In genomic region chr12:57897296-57897974, GRCh38 we compare ENCODE assay signal across 9 cellular contexts. TPM values are rescaled to one million over a fixed set of nuclear protein-coding genes. Genes with fewer than 3 reads are reported as not detected.
DNase-seq lines count a peak whose midpoint lies in the region; ATAC-seq and TF ChIP-seq lines count a peak whose summit lies in the region.
"Had no signal": no experiment of that assay in that cellular context is flagged by ENCODE, and none has a peak within 500 bp of the region (broad histone marks: within the 10 kb centered on the region; RNA-seq: fewer than 3 reads in every experiment).

No MANE protein-coding gene starts in this region.

- H3K27me3 Mint-ChIP-seq in nephron (ENCODE audit: low read depth): no peaks in the 10 kb centered on the region

- peak overlapping the region; percentile 85 to 89 (median 86) for H3K4me3 Mint-ChIP-seq in nephron

- TF ChIP-seq CTCF in BE2C (IDR thresholded peaks at IDR 0.05; ENCODE audit: low read depth, low read length) (no peak), choroid plexus epithelial cell (conservative IDR thresholded peaks at IDR 0.05; ENCODE audit: low read depth, low read length) (no peak), nephron (IDR thresholded peaks at IDR 0.05; ENCODE audit: unreplicated experiment in 3 of 3) (no peak)

- peak overlapping the region; percentile 69 for H3K4me3 ChIP-seq in BE2C (ENCODE audit: low read depth, low read length)
- H3K4me3 ChIP-seq in MG63: peak overlapping the region; percentile 47
- H3K4me3 ChIP-seq in choroid plexus epithelial cell (ENCODE audit: low read depth, low read length): peak overlapping the region; percentile 48

- no peaks in the 10 kb centered on the region for H3K9me3 Mint-ChIP-seq in nephron

- peaks cover 71% of the 10 kb centered on the region for H3K4me1 Mint-ChIP-seq in nephron

- no peaks in the 10 kb centered on the region for H3K36me3 Mint-ChIP-seq in nephron (ENCODE audit: low read depth)

- DNase-seq in BE2C (no peak), MG63 (no peak), choroid plexus epithelial cell (ENCODE audit: low read depth) (no peak), A172 (ENCODE audit: low spot score) (no peak)
- DNase-seq: activated gamma-delta T cell treated with Interleukin-2 at 50 U/mL for 16 hours had no signal

- peaks cover 35% of the 10 kb centered on the region for H3K4me1 ChIP-seq in BE2C

- no peak for ATAC-seq in HG02678 (IDR thresholded peaks at IDR 0.05; ENCODE audit: unreplicated experiment)
- no peak for ATAC-seq in HG02759 (IDR thresholded peaks at IDR 0.05; ENCODE audit: unreplicated experiment)
- ATAC-seq in HG03460 (IDR thresholded peaks at IDR 0.05; ENCODE audit: unreplicated experiment): no peak

- H3K9me3 ChIP-seq in BE2C: no peaks in the 10 kb centered on the region
- no peaks in the 10 kb centered on the region for H3K9me3 ChIP-seq in MG63

- H3K27ac Mint-ChIP-seq in nephron: peak overlapping the region; percentile 100

- H3K36me3 ChIP-seq in BE2C: no peaks in the 10 kb centered on the region
- H3K36me3 ChIP-seq in MG63: no peaks in the 10 kb centered on the region

- H3K27me3 ChIP-seq in BE2C: no peaks in the 10 kb centered on the region
- no peaks in the 10 kb centered on the region for H3K27me3 ChIP-seq in MG63

RNA-seq across cellular contexts. Expression of gene ATP23, which starts 43.9 kb away (rescaled TPM):
- polyA plus RNA-seq in BE2C (2012; ENCODE audit: insufficient read depth, insufficient read length, low read depth): 3.5 TPM
- 11.2 and 16.9 TPM in 2 replicates for total RNA-seq in MG63 (2014; rRNA removed; shearing (Covaris generic); ENCODE audit: low replicate concordance)
- total RNA-seq in A172 (2014; rRNA removed; shearing (Covaris generic)): 15.7 and 17.7 TPM in 2 replicates

RNA-seq across cellular contexts. Expression of gene CTDSP2, which starts 50.9 kb away (rescaled TPM):
- 115 TPM for polyA plus RNA-seq in BE2C (2012; ENCODE audit: insufficient read depth, insufficient read length, low read depth)
- total RNA-seq in MG63 (2014; rRNA removed; shearing (Covaris generic); ENCODE audit: low replicate concordance): 73.2 and 73.3 TPM in 2 replicates
- 26.9 and 27.5 TPM in 2 replicates for total RNA-seq in A172 (2014; rRNA removed; shearing (Covaris generic))
